ENCODE assay signal across 22 cellular contexts in genomic region chr15:61421470-61421869, GRCh38.
"Had no signal": no experiment of that assay in that cellular context is flagged by ENCODE, and none has a peak within 500 bp of the region (broad histone marks: within the 10 kb centered on the region; RNA-seq: fewer than 3 reads in every experiment).

No MANE protein-coding gene starts in this region.

- H3K27me3 ChIP-seq: gastroesophageal sphincter, neutrophil, sigmoid colon, testis, tibial nerve, upper lobe of right lung had no signal

- DNase-seq: effector CD4-positive, alpha-beta T cell; endodermal cell; glutamatergic neuron; immature natural killer cell; kidney; left cardiac atrium; left ventricle myocardium superior; mucosa of descending colon; naive thymus-derived CD8-positive, alpha-beta T cell; posterior cingulate gyrus; sigmoid colon; stimulated activated CD4-positive, alpha-beta T cell treated with anti-CD3 and anti-CD28 coated beads, Interleukin-2, amount 100 ng/mL, for 24 hours; stimulated activated CD4-positive, alpha-beta T cell treated with anti-CD3 and anti-CD28 coated beads, Interleukin-4, amount 100 ng/mL, for 4 hours; stimulated activated naive B cell treated with anti-CD40 and anti-IgM and Interleukin-4, amounts not matched to agents 10 μg/mL and 1 μg/mL and 100 μg/mL, for 72 hours; stimulated activated naive CD8-positive, alpha-beta T cell treated with anti-CD3 and anti-CD28 coated beads, Interleukin-15, amount 100 ng/mL, for 72 hours; testis; upper lobe of right lung had no signal

- H3K27ac Mint-ChIP-seq: endodermal cell; immature natural killer cell; naive thymus-derived CD8-positive, alpha-beta T cell; stimulated activated naive B cell treated with anti-CD40 and anti-IgM and Interleukin-4, amounts not matched to agents 10 μg/mL and 1 μg/mL and 100 μg/mL, for 72 hours; stimulated activated naive CD8-positive, alpha-beta T cell treated with anti-CD3 and anti-CD28 coated beads, Interleukin-15, amount 100 ng/mL, for 72 hours had no signal

- H3K36me3 ChIP-seq: gastroesophageal sphincter, neutrophil, sigmoid colon, tibial nerve, upper lobe of right lung had no signal

- H3K4me1 Mint-ChIP-seq: immature natural killer cell; naive thymus-derived CD8-positive, alpha-beta T cell; stimulated activated naive B cell treated with anti-CD40 and anti-IgM and Interleukin-4, amounts not matched to agents 10 μg/mL and 1 μg/mL and 100 μg/mL, for 72 hours; stimulated activated naive CD8-positive, alpha-beta T cell treated with anti-CD3 and anti-CD28 coated beads, Interleukin-15, amount 100 ng/mL, for 72 hours had no signal

- H3K9me3 ChIP-seq: gastroesophageal sphincter, mucosa of descending colon, neutrophil, sigmoid colon, testis, tibial nerve, upper lobe of right lung had no signal

- H3K27ac ChIP-seq: coronary artery, gastroesophageal sphincter, neutrophil, sigmoid colon, skin epidermis, testis, tibial nerve, upper lobe of right lung had no signal

- H3K9me3 Mint-ChIP-seq: naive thymus-derived CD8-positive, alpha-beta T cell; stimulated activated naive B cell treated with anti-CD40 and anti-IgM and Interleukin-4, amounts not matched to agents 10 μg/mL and 1 μg/mL and 100 μg/mL, for 72 hours; stimulated activated naive CD8-positive, alpha-beta T cell treated with anti-CD3 and anti-CD28 coated beads, Interleukin-15, amount 100 ng/mL, for 72 hours had no signal

- H3K4me3 Mint-ChIP-seq: endodermal cell; immature natural killer cell; naive thymus-derived CD8-positive, alpha-beta T cell; stimulated activated naive B cell treated with anti-CD40 and anti-IgM and Interleukin-4, amounts not matched to agents 10 μg/mL and 1 μg/mL and 100 μg/mL, for 72 hours; stimulated activated naive CD8-positive, alpha-beta T cell treated with anti-CD3 and anti-CD28 coated beads, Interleukin-15, amount 100 ng/mL, for 72 hours had no signal

- H3K4me1 ChIP-seq: gastroesophageal sphincter, sigmoid colon, testis, tibial nerve, upper lobe of right lung had no signal

- H3K4me3 ChIP-seq: coronary artery, gastroesophageal sphincter, mucosa of descending colon, sigmoid colon, skin epidermis, testis, tibial nerve, upper lobe of right lung had no signal

- H3K36me3 Mint-ChIP-seq: immature natural killer cell; naive thymus-derived CD8-positive, alpha-beta T cell; stimulated activated naive B cell treated with anti-CD40 and anti-IgM and Interleukin-4, amounts not matched to agents 10 μg/mL and 1 μg/mL and 100 μg/mL, for 72 hours had no signal
